In genomic region chr20:51206032-51206662, GRCh38 we compare ENCODE assay signal across 14 cellular contexts.
"Had no signal": no experiment of that assay in that cellular context is flagged by ENCODE, and none has a peak within 500 bp of the region (broad histone marks: within the 10 kb centered on the region; RNA-seq: fewer than 3 reads in every experiment).

No MANE protein-coding gene starts in this region.

- ATAC-seq: activated T-cell treated with anti-CD3 and anti-CD28 coated beads, Interleukin-2, amount 50 U/mL, for 4 hours; gastroesophageal sphincter had no signal

- H3K36me3 ChIP-seq: gastroesophageal sphincter, thyroid gland, vagina had no signal

- H3K4me1 ChIP-seq: gastroesophageal sphincter, thyroid gland, vagina had no signal

- H3K36me3 Mint-ChIP-seq: activated CD4-positive, alpha-beta memory T cell treated with anti-CD3 and anti-CD28 coated beads for 36 hours; activated naive CD8-positive, alpha-beta T cell; brain had no signal

- H3K9me3 Mint-ChIP-seq: activated CD4-positive, alpha-beta memory T cell treated with anti-CD3 and anti-CD28 coated beads for 36 hours; activated T-cell treated with anti-CD3 and anti-CD28 coated beads, Interleukin-2, amount 50 U/mL, for 4 hours had no signal

- H3K27ac ChIP-seq: epithelial cell of prostate, gastroesophageal sphincter, skin epidermis, thyroid gland, vagina had no signal

- H3K27ac Mint-ChIP-seq: activated CD4-positive, alpha-beta memory T cell treated with anti-CD3 and anti-CD28 coated beads for 36 hours; activated naive CD8-positive, alpha-beta T cell; brain had no signal

- H3K4me3 ChIP-seq: gastroesophageal sphincter, skin epidermis, thyroid gland, vagina had no signal

- H3K4me3 Mint-ChIP-seq: activated CD4-positive, alpha-beta memory T cell treated with anti-CD3 and anti-CD28 coated beads for 36 hours; activated naive CD8-positive, alpha-beta T cell; activated T-cell treated with anti-CD3 and anti-CD28 coated beads, Interleukin-2, amount 50 U/mL, for 4 hours; brain had no signal

- H3K9me3 ChIP-seq: gastroesophageal sphincter, thyroid gland, vagina had no signal

- DNase-seq: activated CD4-positive, alpha-beta memory T cell treated with anti-CD3 and anti-CD28 coated beads for 36 hours; activated gamma-delta T cell; activated T-cell treated with anti-CD3 and anti-CD28 coated beads, Interleukin-2, amount 50 U/mL, for 4 hours; amygdala; effector memory CD4-positive, alpha-beta T cell; kidney glomerular epithelial cell; retina; thyroid gland had no signal

- H3K27me3 ChIP-seq: thyroid gland, vagina had no signal
